ENCODE assay signal across 19 cellular contexts in the genomic region with DNA sequence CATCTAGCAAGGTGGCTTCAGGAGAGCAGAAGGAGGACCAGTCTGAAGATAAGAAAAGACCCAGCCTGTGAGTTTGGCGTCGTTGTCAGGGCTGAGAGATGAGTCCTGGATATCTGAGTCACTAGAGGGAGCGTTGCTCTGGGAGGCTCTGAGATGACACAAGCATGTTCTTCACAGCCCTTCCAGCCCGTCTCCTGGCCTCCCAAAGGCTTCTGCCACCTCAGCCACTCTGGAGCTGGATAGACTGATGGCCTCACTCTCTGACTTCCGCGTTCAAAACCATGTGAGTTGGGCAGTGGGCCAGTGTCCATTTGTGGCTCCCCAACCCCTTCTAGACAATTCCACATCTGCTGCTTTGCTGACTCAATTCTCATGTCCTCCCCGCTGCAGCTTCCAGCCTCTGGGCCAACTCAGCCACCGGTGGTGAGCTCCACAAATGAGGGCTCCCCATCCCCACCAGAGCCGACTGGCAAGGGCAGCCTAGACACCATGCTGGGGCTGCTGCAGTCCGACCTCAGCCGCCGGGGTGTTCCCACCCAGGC. TPM values are rescaled to one million over a fixed set of nuclear protein-coding genes. Genes with fewer than 3 reads are reported as not detected.
A peak's percentile ranks its signal among the peaks of the same experiment; 100 is the strongest.
DNase-seq lines count a peak whose midpoint lies in the region; TF ChIP-seq lines count a peak whose summit lies in the region.
"Had no signal": no experiment of that assay in that cellular context is flagged by ENCODE, and none has a peak within 500 bp of the region (broad histone marks: within the 10 kb centered on the region; RNA-seq: fewer than 3 reads in every experiment).

No MANE protein-coding gene starts in this region.

- WGBS in neuronal stem cell (ENCODE audit: extremely low coverage in 2 of 2, insufficient read length in 2 of 2, insufficient replicate concordance in 1 of 2), 2 donors = no CpG with 5 or more reads among the region's 12 CpGs
- WGBS in SK-N-SH (ENCODE audit: low lambda C conversion rate) = 94% methylated on average over 11 of the region's 12 CpGs

- peak; percentile 49 for DNase-seq in AG09319 (ENCODE audit: extremely low read depth, low read depth)
- peak in 53 of 76 experiments; percentile 4 to 60 (median 32) for DNase-seq in HUDEP-2 (lab: John Stamatoyannopoulos, UW; ENCODE audit: unreplicated experiment in 76 of 76)
- no peak for DNase-seq in chondrocyte (ENCODE audit: low spot score)
- DNase-seq in neuronal stem cell (ENCODE audit: low spot score) = no peak
- no peak for DNase-seq in activated CD4-positive, alpha-beta memory T cell treated with anti-CD3 and anti-CD28 coated beads, Interleukin-2, amount 10 ng/mL, durations not matched to agents 7 days and 5 days
- no peak for DNase-seq in activated CD8-positive, alpha-beta memory T cell treated with anti-CD3 and anti-CD28 coated beads for 24 hours
- DNase-seq in SK-N-SH = no peak
- DNase-seq in hepatic stellate cell (ENCODE audit: low spot score) = no peak
- DNase-seq: activated T-cell treated with anti-CD3 and anti-CD28 coated beads for 4 hours; GF-D8; H9; islet precursor cell; stimulated activated CD4-positive, alpha-beta T cell treated with anti-CD3 and anti-CD28 coated beads, Interleukin-1b, Interleukin-23, amount 100 ng/mL, for 48 hours had no signal

- H3K36me3 Mint-ChIP-seq in chondrocyte (ENCODE audit: low read depth) = peaks cover 38% of the 10 kb centered on the region
- no peaks in the 10 kb centered on the region for H3K36me3 Mint-ChIP-seq in activated CD4-positive, alpha-beta memory T cell treated with anti-CD3 and anti-CD28 coated beads, Interleukin-2, amount 10 ng/mL, durations not matched to agents 7 days and 5 days (ENCODE audit: low read depth)
- H3K36me3 Mint-ChIP-seq: WTC11 had no signal

- no peak overlapping the region for H4K8ac ChIP-seq in neuronal stem cell (ENCODE audit: low read depth, low read length)

- H2BK12ac ChIP-seq in neuronal stem cell (ENCODE audit: low read length) = no peak overlapping the region

- TF ChIP-seq CTCF in AG09319 (IDR thresholded peaks at IDR 0.05; ENCODE audit: low read depth, low read length) (peak; percentile 3), chondrocyte (IDR thresholded peaks at IDR 0.05) (no peak), SK-N-SH (IDR thresholded peaks at IDR 0.05) (no peak)

- H3K4ac ChIP-seq in neuronal stem cell (ENCODE audit: low read length) = no peak overlapping the region

- H3K14ac ChIP-seq in neuronal stem cell (ENCODE audit: low read length) = no peak overlapping the region

- H3K18ac ChIP-seq in neuronal stem cell (ENCODE audit: low read length) = no peak overlapping the region

- H3K9me3 ChIP-seq in neuronal stem cell (replicated peaks in 1 of 2; ENCODE audit: control insufficient read depth in 2 of 2, insufficient read depth in 1 of 2, low read depth in 1 of 2, low read length in 2 of 2) = peaks cover 0 to 5% of the 10 kb centered on the region in 2 donors
- H3K9me3 ChIP-seq in SK-N-SH = no peaks in the 10 kb centered on the region
- H3K9me3 ChIP-seq: vagina had no signal

- H3K9me2 ChIP-seq in SK-N-SH = no peaks in the 10 kb centered on the region

- CTCF ChIA-PET in activated CD4-positive, alpha-beta memory T cell treated with anti-CD3 and anti-CD28 coated beads, Interleukin-2, amount 10 ng/mL, durations not matched to agents 7 days and 5 days (lab: Charles Lee) = interaction anchor here (1.8 kb wide), 1 partner anchor 14 kb away, joined by 22 read pairs; no protein-coding TSS in a partner anchor
- CTCF ChIA-PET in SK-N-SH (lab: Yijun Ruan, JAX) = interaction anchor here (1.1 to 2.5 kb wide), 2 partner anchors 14 to 16 kb away, joined by 4 to 14 read pairs; no protein-coding TSS in a partner anchor

- no peak overlapping the region for H3K27ac Mint-ChIP-seq in chondrocyte (ENCODE audit: unreplicated experiment)
- no peak overlapping the region for H3K27ac Mint-ChIP-seq in activated CD4-positive, alpha-beta memory T cell treated with anti-CD3 and anti-CD28 coated beads, Interleukin-2, amount 10 ng/mL, durations not matched to agents 7 days and 5 days
- H3K27ac Mint-ChIP-seq: CD14-positive monocyte, H9, WTC11 had no signal

- H3K4me3 ChIP-seq in neuronal stem cell (ENCODE audit: low read length in 2 of 2) (no peak overlapping the region), SK-N-SH (ENCODE audit: low read depth in 2 of 2, low read length in 1 of 2) (no peak overlapping the region)
- H3K4me3 ChIP-seq: SK-N-MC, vagina had no signal

- H2BK5ac ChIP-seq in neuronal stem cell (ENCODE audit: low read length) = no peak overlapping the region

- peaks cover 29% of the 10 kb centered on the region for H4K20me1 ChIP-seq in SK-N-SH (ENCODE audit: insufficient read depth)

- H3K9ac ChIP-seq in neuronal stem cell (ENCODE audit: low read depth, low read length, poor library complexity) = no peak overlapping the region
- H3K9ac ChIP-seq in SK-N-SH = no peak overlapping the region

- H4K91ac ChIP-seq in neuronal stem cell (ENCODE audit: low read depth, low read length, poor library complexity) = no peak overlapping the region

- peaks cover 0 to 36% of the 10 kb centered on the region in 2 donors for H3K36me3 ChIP-seq in neuronal stem cell (replicated peaks in 1 of 2; ENCODE audit: control insufficient read depth in 2 of 2, insufficient read depth in 2 of 2, low read length in 2 of 2)
- H3K36me3 ChIP-seq in SK-N-SH (replicated peaks in 1 of 2; ENCODE audit: control insufficient read depth in 1 of 2, insufficient read depth in 2 of 2, low read length in 1 of 2) = peaks cover 27 to 35% of the 10 kb centered on the region in 2 experiments

- no peak overlapping the region for H3K4me2 ChIP-seq in neuronal stem cell (ENCODE audit: insufficient read depth, low read length, poor library complexity, severe bottlenecking)
- no peak overlapping the region for H3K4me2 ChIP-seq in SK-N-SH

- peaks cover 2% of the 10 kb centered on the region for H3K79me1 ChIP-seq in neuronal stem cell (ENCODE audit: low read depth, low read length)

- no peaks in the 10 kb centered on the region for H3K27me3 Mint-ChIP-seq in chondrocyte (ENCODE audit: low read depth)
- peaks cover 46% of the 10 kb centered on the region for H3K27me3 Mint-ChIP-seq in activated CD4-positive, alpha-beta memory T cell treated with anti-CD3 and anti-CD28 coated beads, Interleukin-2, amount 10 ng/mL, durations not matched to agents 7 days and 5 days

- no peak overlapping the region for H2BK15ac ChIP-seq in neuronal stem cell (ENCODE audit: low read length)

- H3K23ac ChIP-seq in neuronal stem cell (ENCODE audit: low read depth, low read length, poor library complexity) = peak overlapping the region; percentile 27

- H3K4me3 Mint-ChIP-seq in chondrocyte (ENCODE audit: unreplicated experiment) = peak overlapping the region; percentile 35
- no peak overlapping the region for H3K4me3 Mint-ChIP-seq in activated CD4-positive, alpha-beta memory T cell treated with anti-CD3 and anti-CD28 coated beads, Interleukin-2, amount 10 ng/mL, durations not matched to agents 7 days and 5 days
- H3K4me3 Mint-ChIP-seq: H9 had no signal

- H2BK120ac ChIP-seq in neuronal stem cell (ENCODE audit: low read depth, low read length) = no peak overlapping the region

- H3K27ac ChIP-seq in neuronal stem cell (replicated peaks; ENCODE audit: low read length) = no peak overlapping the region
- no peak overlapping the region for H3K27ac ChIP-seq in SK-N-SH (ENCODE audit: low read depth in 2 of 2, low read length in 1 of 2)
- H3K27ac ChIP-seq: HL-60, SK-N-MC, vagina had no signal

- H3K79me2 ChIP-seq in SK-N-SH (ENCODE audit: insufficient read depth) = peaks cover 45% of the 10 kb centered on the region

- H3K27me3 ChIP-seq in neuronal stem cell (ENCODE audit: control insufficient read depth in 3 of 3, insufficient read depth in 3 of 3, low read depth in 1 of 3, low read length in 3 of 3) (peaks cover 0 to 79% (median 38%) of the 10 kb centered on the region in 3 experiments), SK-N-SH (ENCODE audit: insufficient read depth) (no peaks in the 10 kb centered on the region)
- H3K27me3 ChIP-seq: vagina had no signal

- POLR2A ChIA-PET in activated CD4-positive, alpha-beta memory T cell treated with anti-CD3 and anti-CD28 coated beads, Interleukin-2, amount 10 ng/mL, durations not matched to agents 7 days and 5 days (lab: Charles Lee) = interaction anchor here (5.2 kb wide), 1 partner anchor 15 kb away, joined by 44 read pairs; the partner anchor contains the start of gene ARMC5
- POLR2A ChIA-PET in SK-N-SH (lab: Yijun Ruan, JAX) = no interaction called here

- no peak for TF ChIP-seq RAD21 in SK-N-SH (IDR thresholded peaks at IDR 0.05; ENCODE audit: low read length)

- peaks cover 30% of the 10 kb centered on the region for H3F3A ChIP-seq in SK-N-SH (replicated peaks; ENCODE audit: insufficient read depth)

- TF ChIP-seq EP300 in SK-N-SH (IDR thresholded peaks at IDR 0.05; ENCODE audit: borderline replicate concordance in 1 of 2, low read depth in 1 of 2, low read length in 1 of 2) = no peak

- H3K4me1 ChIP-seq in neuronal stem cell (ENCODE audit: control insufficient read depth in 2 of 2, insufficient read depth in 1 of 2, low read depth in 1 of 2, low read length in 2 of 2) (peaks cover 5 to 8% of the 10 kb centered on the region in 2 donors), SK-N-SH (ENCODE audit: control insufficient read depth in 1 of 2, insufficient read depth in 2 of 2, low read depth in 1 of 2, low read length in 1 of 2) (peaks cover 0 to 12% of the 10 kb centered on the region in 2 experiments; a peak in 1 of 4 replicates)

- no peak overlapping the region for H2AFZ ChIP-seq in neuronal stem cell (ENCODE audit: low read length)
- H2AFZ ChIP-seq in SK-N-SH (ENCODE audit: low read depth) = no peak overlapping the region

- no peak overlapping the region for H2AK5ac ChIP-seq in neuronal stem cell (ENCODE audit: low read depth, low read length)

- peaks cover 55% of the 10 kb centered on the region for H3K4me1 Mint-ChIP-seq in chondrocyte (ENCODE audit: low read depth)
- H3K4me1 Mint-ChIP-seq in activated CD4-positive, alpha-beta memory T cell treated with anti-CD3 and anti-CD28 coated beads, Interleukin-2, amount 10 ng/mL, durations not matched to agents 7 days and 5 days = peaks cover 24% of the 10 kb centered on the region

- H3K9me3 Mint-ChIP-seq in chondrocyte (ENCODE audit: low read depth) = no peaks in the 10 kb centered on the region
- no peaks in the 10 kb centered on the region for H3K9me3 Mint-ChIP-seq in activated CD4-positive, alpha-beta memory T cell treated with anti-CD3 and anti-CD28 coated beads, Interleukin-2, amount 10 ng/mL, durations not matched to agents 7 days and 5 days
- H3K9me3 Mint-ChIP-seq: H9 had no signal

RNA-seq across cellular contexts. Expression of gene TGFB1I1, which starts 2.3 kb away (rescaled TPM):
- total RNA-seq in chondrocyte = 124 to 224 TPM (median 221 TPM) in 3 replicates
- polyA plus RNA-seq in neuronal stem cell (2013, experiment 1 of 2) = 0.07 TPM
- 0.21 TPM for polyA plus RNA-seq in neuronal stem cell (2013, experiment 2 of 2)
- under 1 TPM; 0.25 to 0.38 TPM for total RNA-seq in activated CD4-positive, alpha-beta memory T cell treated with anti-CD3 and anti-CD28 coated beads, Interleukin-2, amount 10 ng/mL, durations not matched to agents 7 days and 5 days
- 29.7 and 30.4 TPM in 2 replicates for polyA plus RNA-seq in SK-N-SH (2012; rRNA removed)
- polyA plus RNA-seq in SK-N-SH (2012; cell fraction: cytosol; rRNA removed) = 15.3 and 29.1 TPM in 2 replicates
- 90.7 and 142 TPM in 2 replicates for polyA plus RNA-seq in SK-N-SH (2012; cell fraction: nucleus; rRNA removed)

RNA-seq across cellular contexts. Expression of gene SLC5A2, which starts 8.7 kb away (rescaled TPM):
- not detected in 3 replicates for total RNA-seq in chondrocyte
- polyA plus RNA-seq in neuronal stem cell (2013, experiment 1 of 2) = not detected
- not detected for polyA plus RNA-seq in neuronal stem cell (2013, experiment 2 of 2)
- total RNA-seq in activated CD4-positive, alpha-beta memory T cell treated with anti-CD3 and anti-CD28 coated beads, Interleukin-2, amount 10 ng/mL, durations not matched to agents 7 days and 5 days = under 1 TPM; 0.25 to 0.30 TPM
- 0.31 and 0.58 TPM in 2 replicates for polyA plus RNA-seq in SK-N-SH (2012; rRNA removed)
- 0.12 and 0.14 TPM in 2 replicates for polyA plus RNA-seq in SK-N-SH (2012; cell fraction: cytosol; rRNA removed)
- 2.5 and 2.6 TPM in 2 replicates for polyA plus RNA-seq in SK-N-SH (2012; cell fraction: nucleus; rRNA removed)
- total RNA-seq: vagina had no signal
- polyA plus RNA-seq: CD14-positive monocyte had no signal

RNA-seq across cellular contexts. Expression of gene ARMC5, which starts 14.9 kb away (rescaled TPM):
- total RNA-seq in chondrocyte = 12.2 to 13.2 TPM (median 12.4 TPM) in 3 replicates
- polyA plus RNA-seq in neuronal stem cell (2013, experiment 1 of 2) = 6.0 TPM
- 5.6 TPM for polyA plus RNA-seq in neuronal stem cell (2013, experiment 2 of 2)
- 10 to 100 TPM; 10.1 to 12.0 TPM for total RNA-seq in activated CD4-positive, alpha-beta memory T cell treated with anti-CD3 and anti-CD28 coated beads, Interleukin-2, amount 10 ng/mL, durations not matched to agents 7 days and 5 days
- polyA plus RNA-seq in SK-N-SH (2012; rRNA removed) = 7.0 and 8.9 TPM in 2 replicates
- polyA plus RNA-seq in SK-N-SH (2012; cell fraction: cytosol; rRNA removed) = 3.1 and 4.3 TPM in 2 replicates
- polyA plus RNA-seq in SK-N-SH (2012; cell fraction: nucleus; rRNA removed) = 27.4 and 34.6 TPM in 2 replicates

RNA-seq across cellular contexts. Expression of gene ZNF843, which starts 31.7 kb away (rescaled TPM):
- 2.3 to 3.7 TPM (median 2.8 TPM) in 3 replicates for total RNA-seq in chondrocyte
- polyA plus RNA-seq in neuronal stem cell (2013, experiment 1 of 2) = 1.4 TPM
- polyA plus RNA-seq in neuronal stem cell (2013, experiment 2 of 2) = 1.3 TPM
- total RNA-seq in activated CD4-positive, alpha-beta memory T cell treated with anti-CD3 and anti-CD28 coated beads, Interleukin-2, amount 10 ng/mL, durations not matched to agents 7 days and 5 days = under 1 TPM in 1 of 2 experiments, not detected in 1; 0.13 TPM
- polyA plus RNA-seq in SK-N-SH (2012; rRNA removed) = 0.45 and 0.61 TPM in 2 replicates
- polyA plus RNA-seq in SK-N-SH (2012; cell fraction: cytosol; rRNA removed) = 0.28 and 0.49 TPM in 2 replicates
- 0.35 and 0.46 TPM in 2 replicates for polyA plus RNA-seq in SK-N-SH (2012; cell fraction: nucleus; rRNA removed)
- total RNA-seq: mononuclear cell had no signal
- polyA plus RNA-seq: CD14-positive monocyte had no signal

RNA-seq across cellular contexts. Expression of gene RUSF1, which starts 33.9 kb away (rescaled TPM):
- total RNA-seq in chondrocyte = 52.7 to 67.5 TPM (median 58.3 TPM) in 3 replicates
- 35.6 TPM for polyA plus RNA-seq in neuronal stem cell (2013, experiment 1 of 2)
- 36.0 TPM for polyA plus RNA-seq in neuronal stem cell (2013, experiment 2 of 2)
- total RNA-seq in activated CD4-positive, alpha-beta memory T cell treated with anti-CD3 and anti-CD28 coated beads, Interleukin-2, amount 10 ng/mL, durations not matched to agents 7 days and 5 days = 10 to 100 TPM; 36.8 to 37.9 TPM
- polyA plus RNA-seq in SK-N-SH (2012; rRNA removed) = 36.5 and 46.8 TPM in 2 replicates
- polyA plus RNA-seq in SK-N-SH (2012; cell fraction: cytosol; rRNA removed) = 11.5 and 18.3 TPM in 2 replicates
- polyA plus RNA-seq in SK-N-SH (2012; cell fraction: nucleus; rRNA removed) = 230 and 273 TPM in 2 replicates

Comparison
In these comparisons a context has a peak if more than half of its experiments do, and no peak if none do; other contexts are left out.
1. DNase-seq: peak in AG09319 (single experiment) and HUDEP-2 (53 of 76); none in chondrocyte (single experiment), neuronal stem cell (single experiment), activated CD4-positive, alpha-beta memory T cell treated with anti-CD3 and anti-CD28 coated beads, Interleukin-2, amount 10 ng/mL, durations not matched to agents 7 days and 5 days (single experiment), activated CD8-positive, alpha-beta memory T cell treated with anti-CD3 and anti-CD28 coated beads for 24 hours (single experiment), SK-N-SH (single experiment) and hepatic stellate cell (single experiment).
2. RNA of gene TGFB1I1, which starts 2.3 kb away (total RNA-seq): 124 to 224 TPM in chondrocyte; 0.25 to 0.38 TPM in activated CD4-positive, alpha-beta memory T cell treated with anti-CD3 and anti-CD28 coated beads, Interleukin-2, amount 10 ng/mL, durations not matched to agents 7 days and 5 days; every median in the first group is over 10 times any median in the second.